ENCODE assay signal across 23 cellular contexts in genomic region chr2:86706220-86706619, GRCh38. TPM values are rescaled to one million over a fixed set of nuclear protein-coding genes. Genes with fewer than 3 reads are reported as not detected.
DNase-seq lines count a peak whose midpoint lies in the region; ATAC-seq, FAIRE-seq and TF ChIP-seq lines count a peak whose summit lies in the region.
"Had no signal": no experiment of that assay in that cellular context is flagged by ENCODE, and none has a peak within 500 bp of the region (broad histone marks: within the 10 kb centered on the region; RNA-seq: fewer than 3 reads in every experiment).

No MANE protein-coding gene starts in this region.

- no peaks in the 10 kb centered on the region for H3K4me1 Mint-ChIP-seq in immature natural killer cell
- H3K4me1 Mint-ChIP-seq: CD4-positive, CD25-positive, alpha-beta regulatory T cell had no signal

- H3K36me3 ChIP-seq in HepG2 (replicated peaks in 1 of 2; ENCODE audit: control insufficient read depth in 1 of 2, insufficient read depth in 2 of 2, low read length in 2 of 2) (no peaks in the 10 kb centered on the region), right lobe of liver (no peaks in the 10 kb centered on the region)
- H3K36me3 ChIP-seq: Peyer's patch, SJSA1 had no signal

- TF ChIP-seq EP300 in HepG2 (IDR thresholded peaks at IDR 0.05; ENCODE audit: low read depth in 2 of 2, low read length in 2 of 2) (no peak), HepG2 (CRISPR knock-in tag; IDR thresholded peaks at IDR 0.05; ENCODE audit: borderline replicate concordance) (no peak)

- no peak overlapping the region for H3K9ac ChIP-seq in HepG2 (ENCODE audit: insufficient read depth, low read depth, low read length)
- H3K9ac ChIP-seq: KMS-11 had no signal

- H3K27me3 Mint-ChIP-seq in immature natural killer cell (ENCODE audit: low read depth in 3 of 3): peaks cover 0 to 11% (median under 1%) of the 10 kb centered on the region in 3 donors

- WGBS in HepG2 (ENCODE audit: low lambda C conversion rate): 78% methylated on average over 6 of the region's 6 CpGs
- 100% methylated on average over 1 of the region's 6 CpGs for WGBS in right lobe of liver (ENCODE audit: insufficient coverage, low coverage, low lambda C conversion rate, missing lambda C conversion rate)
- WGBS in right cardiac atrium: 66% methylated on average over 6 of the region's 6 CpGs

- peak; percentile 18; the same call in 1 of the 2 replicates for TF ChIP-seq CTCF in HepG2 (CRISPR knock-in tag; IDR thresholded peaks at IDR 0.05)
- no peak for TF ChIP-seq CTCF in right lobe of liver (IDR thresholded peaks at IDR 0.05)
- no peak for TF ChIP-seq CTCF in coronary artery (IDR thresholded peaks at IDR 0.05)

- no peak for FAIRE-seq in HepG2 (lab: Jason Lieb, UNC)
- FAIRE-seq: GM12892 had no signal

- in situ Hi-C loops in HepG2 (cut with HindIII; ENCODE audit: extremely low pct_ligation_motif_present, low pct_unique_long_range_greater_than_20kb): no loop called here

- ATAC-seq in HepG2 (peak; percentile 75), right lobe of liver (no peak), Right ventricle myocardium superior (ENCODE audit: poor library complexity) (peak; percentile 56), right cardiac atrium (peak; percentile 63 to 74), GM18519 (IDR thresholded peaks at IDR 0.05; ENCODE audit: low FRiP score, unreplicated experiment) (no peak)

- no peak for TF ChIP-seq RAD21 in HepG2 (CRISPR knock-in tag; IDR thresholded peaks at IDR 0.05)

- H3K36me3 Mint-ChIP-seq in immature natural killer cell: no peaks in the 10 kb centered on the region
- H3K36me3 Mint-ChIP-seq: CD4-positive, CD25-positive, alpha-beta regulatory T cell had no signal

- no peak overlapping the region for H3K4me3 Mint-ChIP-seq in immature natural killer cell
- H3K4me3 Mint-ChIP-seq: CD4-positive, CD25-positive, alpha-beta regulatory T cell had no signal

- POLR2A ChIA-PET in HepG2 (lab: Yijun Ruan, JAX): no interaction called here

- H4K20me1 ChIP-seq in HepG2 (ENCODE audit: insufficient read depth, low read length): no peaks in the 10 kb centered on the region

- BruUV-seq in HepG2 (replicated peaks; lab: Mats Ljungman, UMichigan): no TSS peak

- no peaks in the 10 kb centered on the region for H3K9me3 Mint-ChIP-seq in immature natural killer cell

- no peak overlapping the region for H3K27ac Mint-ChIP-seq in immature natural killer cell
- H3K27ac Mint-ChIP-seq: CD4-positive, CD25-positive, alpha-beta regulatory T cell had no signal

- CTCF ChIA-PET in HepG2 (lab: Yijun Ruan, JAX; ENCODE audit: low intra/inter-chr PET ratio, low total read pairs): no interaction called here

- H2AFZ ChIP-seq in HepG2 (ENCODE audit: low read length): no peak overlapping the region

- TF ChIP-seq POLR2A in HepG2 (IDR thresholded peaks at IDR 0.05; ENCODE audit: insufficient read depth in 1 of 2, low read depth in 2 of 2, low read length in 2 of 2) (no peak), right lobe of liver (IDR thresholded peaks at IDR 0.05) (no peak)

- H3K27me3 ChIP-seq in HepG2 (ENCODE audit: control insufficient read depth in 1 of 2, insufficient read depth in 2 of 2, low read length in 2 of 2): no peaks in the 10 kb centered on the region
- H3K27me3 ChIP-seq in right lobe of liver: no peaks in the 10 kb centered on the region
- H3K27me3 ChIP-seq in right cardiac atrium (ENCODE audit: control insufficient read depth, insufficient read depth): no peaks in the 10 kb centered on the region
- H3K27me3 ChIP-seq: Peyer's patch, SJSA1 had no signal

- DNase-seq in HepG2 (ENCODE audit: low spot score) (peak; percentile 47), right lobe of liver (no peak), Right ventricle myocardium superior (no peak), right cardiac atrium (peak in 1 of 3 donors; percentile 45), superior temporal gyrus (ENCODE audit: extremely low spot score) (peak; percentile 7), immature natural killer cell (no peak), coronary artery (ENCODE audit: low spot score) (no peak)
- DNase-seq: CD4-positive, CD25-positive, alpha-beta regulatory T cell; COR-L47; DND-41; GOT3; HCEC 1CT; IMR-90; NCI-H1092 treated with DMSO at 0.1 percent for 48 hours; NCI-H1694; NCI-H2081 treated with DMSO at 0.1 percent for 48 hours; NCI-H2171 treated with DMSO at 0.1 percent for 48 hours; NCI-H524 treated with DMSO at 0.1 percent for 48 hours; Peyer's patch had no signal

- H3K9me3 ChIP-seq in HepG2 (ENCODE audit: low read length) (0 out of 2 replicates have a peak, but pooled peaks cover 3% of the 10 kb centered on the region), right lobe of liver (no peaks in the 10 kb centered on the region), right cardiac atrium (ENCODE audit: control insufficient read depth, low read length) (no peaks in the 10 kb centered on the region)
- H3K9me3 ChIP-seq: Peyer's patch, SJSA1 had no signal

- H3K4me1 ChIP-seq in HepG2 (ENCODE audit: insufficient read depth, low read length) (peaks cover 24% of the 10 kb centered on the region), right lobe of liver (no peaks in the 10 kb centered on the region), right cardiac atrium (ENCODE audit: control insufficient read depth, insufficient read depth, low read length) (no peaks in the 10 kb centered on the region)

- H3K27ac ChIP-seq in HepG2 (ENCODE audit: extremely low read length, insufficient read depth, low read length): no peak overlapping the region
- H3K27ac ChIP-seq in right lobe of liver: no peak overlapping the region
- peak overlapping the region; percentile 7 for H3K27ac ChIP-seq in right cardiac atrium (ENCODE audit: low read length)
- no peak overlapping the region for H3K27ac ChIP-seq in coronary artery
- H3K27ac ChIP-seq: KMS-11, SJSA1 had no signal

- H3K4me3 ChIP-seq in HepG2 (replicated peaks in 1 of 3; ENCODE audit: insufficient read depth in 1 of 3, low read depth in 2 of 3, low read length in 3 of 3) (no peak overlapping the region), right lobe of liver (no peak overlapping the region), right cardiac atrium (ENCODE audit: low read length) (no peak overlapping the region), coronary artery (no peak overlapping the region)
- H3K4me3 ChIP-seq: Peyer's patch, SJSA1 had no signal

- H3K79me2 ChIP-seq in HepG2 (ENCODE audit: insufficient read depth, low read length): no peaks in the 10 kb centered on the region

- intact Hi-C loops in HepG2 (cut with micrococcal nuclease; ENCODE audit: unreplicated experiment): no loop called here
- intact Hi-C loops in right lobe of liver (cut with DNase I): no loop called here
- intact Hi-C loops in Right ventricle myocardium superior (cut with DNase I): no loop called here
- intact Hi-C loops in right cardiac atrium (cut with DNase I): loop anchor here in 1 of 4 donors (10.0 kb wide), 1 partner anchor 81 kb away; the partner anchor contains the start of gene RNF103

- peak overlapping the region; percentile 22 for H3K4me2 ChIP-seq in HepG2 (ENCODE audit: low read depth, low read length)
- H3K4me2 ChIP-seq: KMS-11 had no signal

TF ChIP-seq in HepG2, 621 proteins besides CTCF, POLR2A, EP300 and RAD21 (continues in another document):
- TF ChIP-seq CSRNP2 (CRISPR knock-in tag; conservative IDR thresholded peaks at IDR 0.05; ENCODE audit: low read depth) (no peak), ATF7-NPFF (CRISPR knock-in tag; IDR thresholded peaks at IDR 0.05; ENCODE audit: low read depth) (no peak), FOXK1 (CRISPR knock-in tag; IDR thresholded peaks at IDR 0.05; ENCODE audit: borderline replicate concordance, low read depth) (no peak), EEA1 (CRISPR knock-in tag; IDR thresholded peaks at IDR 0.05; ENCODE audit: borderline replicate concordance) (no peak), FOXA1 (IDR thresholded peaks at IDR 0.05) (no peak), FOXA1 (CRISPR knock-in tag; IDR thresholded peaks at IDR 0.05) (peak; percentile 82)

RNA-seq across cellular contexts. Expression of gene RMND5A, which starts 13.9 kb away (rescaled TPM):
- 66.4 and 108 TPM in 2 replicates for total RNA-seq in HepG2 (2016; rRNA removed; fragmentation: Illumina TruSeq; extraction: Trizol)
- 6.8 and 8.0 TPM in 2 replicates for total RNA-seq in HepG2 (2016; cell fraction: cytosol; rRNA removed; fragmentation: Illumina TruSeq; extraction: Trizol; ENCODE audit: low read depth)
- total RNA-seq in HepG2 (2016; cell fraction: insoluble cytoplasmic fraction; rRNA removed; fragmentation: Illumina TruSeq; extraction: Trizol): 66.9 and 102 TPM in 2 replicates
- total RNA-seq in HepG2 (2016; cell fraction: membrane; rRNA removed; fragmentation: Illumina TruSeq; extraction: Trizol): 26.4 and 27.1 TPM in 2 replicates
- 37.8 and 39.3 TPM in 2 replicates for total RNA-seq in HepG2 (2016; cell fraction: nucleus; rRNA removed; fragmentation: Illumina TruSeq; extraction: Trizol)
- 27.3 and 31.0 TPM in 2 replicates for polyA plus RNA-seq in HepG2 (2011; rRNA removed)
- 23.0 and 32.3 TPM in 2 replicates for polyA plus RNA-seq in HepG2 (2011; cell fraction: cytosol; rRNA removed)
- 13.2 and 16.8 TPM in 2 replicates for polyA plus RNA-seq in HepG2 (2011; cell fraction: nucleus; rRNA removed)
- 32.6 and 37.2 TPM in 2 replicates for polyA plus RNA-seq in HepG2 (2012)
- polyA plus RNA-seq in HepG2 (2016; cell fraction: cytosol; fragmentation: Illumina TruSeq; extraction: Trizol; ENCODE audit: low read depth): 2.5 and 3.5 TPM in 2 replicates
- 62.4 and 63.9 TPM in 2 replicates for polyA plus RNA-seq in HepG2 (2016; cell fraction: insoluble cytoplasmic fraction; fragmentation: Illumina TruSeq; extraction: Trizol; ENCODE audit: low read depth)
- polyA plus RNA-seq in HepG2 (2016; cell fraction: membrane; fragmentation: Illumina TruSeq; extraction: Trizol; ENCODE audit: low read depth): 11.9 and 14.5 TPM in 2 replicates
- 27.7 and 40.2 TPM in 2 replicates for polyA plus RNA-seq in HepG2 (2016; cell fraction: nucleus; fragmentation: Illumina TruSeq; extraction: Trizol; ENCODE audit: insufficient read depth, low read depth)
- 70.4 and 98.0 TPM in 2 replicates for polyA minus RNA-seq in HepG2 (2011; rRNA and poly(A)+ RNA removed; ENCODE audit: low replicate concordance)
- polyA minus RNA-seq in HepG2 (2011; cell fraction: cytosol; rRNA and poly(A)+ RNA removed): 69.4 and 79.3 TPM in 2 replicates
- polyA minus RNA-seq in HepG2 (2011; cell fraction: nucleus; rRNA and poly(A)+ RNA removed): 46.7 and 61.4 TPM in 2 replicates
- 10 to 100 TPM; 22.2 to 45.6 (median 33.8) TPM for total RNA-seq in right lobe of liver
- 96.0 TPM for total RNA-seq in Right ventricle myocardium superior
- 10 to 100 TPM; 49.9 to 68.1 (median 65.2) TPM for total RNA-seq in right cardiac atrium
- 28.3 TPM for polyA plus RNA-seq in right cardiac atrium
- 10 to 100 TPM; 14.8 to 27.2 (median 21.3) TPM for polyA plus RNA-seq in immature natural killer cell

Comparison
In these comparisons a context has a peak if more than half of its experiments do, and no peak if none do; other contexts are left out.
1. ATAC-seq: peak in HepG2 (single experiment), Right ventricle myocardium superior (single experiment) and right cardiac atrium (2 of 2); none in right lobe of liver (0 of 4) and GM18519 (single experiment).
2. DNase-seq: peak in HepG2 (single experiment) and superior temporal gyrus (single experiment); none in right lobe of liver (0 of 3), Right ventricle myocardium superior (single experiment), immature natural killer cell (0 of 3) and coronary artery (single experiment).